Comparison of ENCODE assay signal across 1 cellular context in genomic region chr10:79437111-79437814, GRCh38.
TF ChIP-seq lines count a peak whose summit lies in the region.

No MANE protein-coding gene starts in this region.

TF ChIP-seq in K562, 482 proteins besides CTCF, POLR2A, EP300 and RAD21 (continued from another document):
- TF ChIP-seq, protein P1, sequence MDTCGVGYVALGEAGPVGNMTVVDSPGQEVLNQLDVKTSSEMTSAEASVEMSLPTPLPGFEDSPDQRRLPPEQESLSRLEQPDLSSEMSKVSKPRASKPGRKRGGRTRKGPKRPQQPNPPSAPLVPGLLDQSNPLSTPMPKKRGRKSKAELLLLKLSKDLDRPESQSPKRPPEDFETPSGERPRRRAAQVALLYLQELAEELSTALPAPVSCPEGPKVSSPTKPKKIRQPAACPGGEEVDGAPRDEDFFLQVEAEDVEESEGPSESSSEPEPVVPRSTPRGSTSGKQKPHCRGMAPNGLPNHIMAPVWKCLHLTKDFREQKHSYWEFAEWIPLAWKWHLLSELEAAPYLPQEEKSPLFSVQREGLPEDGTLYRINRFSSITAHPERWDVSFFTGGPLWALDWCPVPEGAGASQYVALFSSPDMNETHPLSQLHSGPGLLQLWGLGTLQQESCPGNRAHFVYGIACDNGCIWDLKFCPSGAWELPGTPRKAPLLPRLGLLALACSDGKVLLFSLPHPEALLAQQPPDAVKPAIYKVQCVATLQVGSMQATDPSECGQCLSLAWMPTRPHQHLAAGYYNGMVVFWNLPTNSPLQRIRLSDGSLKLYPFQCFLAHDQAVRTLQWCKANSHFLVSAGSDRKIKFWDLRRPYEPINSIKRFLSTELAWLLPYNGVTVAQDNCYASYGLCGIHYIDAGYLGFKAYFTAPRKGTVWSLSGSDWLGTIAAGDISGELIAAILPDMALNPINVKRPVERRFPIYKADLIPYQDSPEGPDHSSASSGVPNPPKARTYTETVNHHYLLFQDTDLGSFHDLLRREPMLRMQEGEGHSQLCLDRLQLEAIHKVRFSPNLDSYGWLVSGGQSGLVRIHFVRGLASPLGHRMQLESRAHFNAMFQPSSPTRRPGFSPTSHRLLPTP (IDR thresholded peaks at IDR 0.05; ENCODE audit: borderline replicate concordance, extremely low read depth, insufficient read length) = no peak
TF ChIP-seq in K562: peak in this region for 5.
